Comparison of ENCODE assay signal across 1 cellular context in genomic region chr14:67515386-67516079, GRCh38.
TF ChIP-seq lines count a peak whose summit lies in the region.

No MANE protein-coding gene starts in this region.

TF ChIP-seq in H1, 55 proteins besides CTCF, POLR2A, EP300 and RAD21 (continued from another document):
- peak; percentile 50; the same call in 1 of the 2 replicates for TF ChIP-seq MAX (IDR thresholded peaks at IDR 0.05)
- TF ChIP-seq TCF12 (IDR thresholded peaks at IDR 0.05; ENCODE audit: low read depth, low read length) = no peak
- TF ChIP-seq JUND (IDR thresholded peaks at IDR 0.05; ENCODE audit: low read length) = no peak
- no peak for TF ChIP-seq TAF1 (IDR thresholded peaks at IDR 0.05; ENCODE audit: low read depth, low read length)
- no peak for TF ChIP-seq CREB1 (IDR thresholded peaks at IDR 0.05)
- TF ChIP-seq KDM4A (IDR thresholded peaks at IDR 0.05; ENCODE audit: low read depth, low read length, severe bottlenecking) = no peak
- TF ChIP-seq GABPA (IDR thresholded peaks at IDR 0.05; ENCODE audit: borderline replicate concordance, insufficient read depth, low read length) = no peak
- no peak for TF ChIP-seq NRF1 (IDR thresholded peaks at IDR 0.05; ENCODE audit: low read depth, low read length)
- peak in 1 of 2 experiments; percentile 85; a peak in 1 of 4 replicates for TF ChIP-seq HDAC2 (IDR thresholded peaks at IDR 0.05; ENCODE audit: borderline replicate concordance in 1 of 2, low read depth in 2 of 2, low read length in 2 of 2)
- TF ChIP-seq CBX8 (IDR thresholded peaks at IDR 0.05; ENCODE audit: borderline replicate concordance, low read depth, low read length) = no peak
- no peak for TF ChIP-seq SIN3A (conservative IDR thresholded peaks at IDR 0.05 in 1 of 2, IDR thresholded peaks at IDR 0.05 in 1 of 2; ENCODE audit: low read depth in 1 of 2, low read length in 2 of 2)
- no peak for TF ChIP-seq YY1 (IDR thresholded peaks at IDR 0.05; ENCODE audit: low read depth, low read length)
- peak; percentile 97 for TF ChIP-seq KDM1A (IDR thresholded peaks at IDR 0.05; ENCODE audit: borderline replicate concordance, low read length)
TF ChIP-seq in H1: peak in this region for 3.
